Comparison of ENCODE assay signal across 25 cellular contexts in the genomic region with DNA sequence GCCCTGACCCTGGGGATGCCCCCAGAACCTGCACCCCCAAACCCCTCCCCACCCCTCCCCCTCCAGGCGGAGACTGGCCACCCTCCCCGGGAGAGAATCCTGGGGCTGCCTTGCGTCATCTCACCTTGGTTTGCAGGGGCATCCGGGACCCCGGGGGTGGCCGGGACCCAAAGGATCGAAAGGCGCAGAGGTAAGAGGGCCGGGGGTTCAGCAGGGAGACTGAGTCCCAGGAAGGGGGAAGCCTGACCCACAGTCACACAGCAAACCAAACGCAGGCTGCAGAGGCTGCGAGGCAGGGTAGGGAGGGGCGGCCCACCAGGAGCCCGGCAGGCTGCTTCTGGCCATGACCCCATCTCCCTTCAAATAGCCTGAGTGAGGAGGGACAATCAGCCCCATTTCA. TPM values are rescaled to one million over a fixed set of nuclear protein-coding genes. Genes with fewer than 3 reads are reported as not detected.
DNase-seq lines count a peak whose midpoint lies in the region; ATAC-seq, FAIRE-seq and TF ChIP-seq lines count a peak whose summit lies in the region.
"Had no signal": no experiment of that assay in that cellular context is flagged by ENCODE, and none has a peak within 500 bp of the region (broad histone marks: within the 10 kb centered on the region; RNA-seq: fewer than 3 reads in every experiment).

No MANE protein-coding gene starts in this region.

- peaks cover 23% of the 10 kb centered on the region for H3K4me1 ChIP-seq in keratinocyte (ENCODE audit: control insufficient read depth, extremely low read depth, insufficient read depth, low read length)
- H3K4me1 ChIP-seq: upper lobe of left lung had no signal

- TF ChIP-seq CTCF in RWPE1 (conservative IDR thresholded peaks at IDR 0.05; ENCODE audit: low read depth) (no peak), keratinocyte (optimal IDR thresholded peaks at IDR 0.05 in 1 of 3, IDR thresholded peaks at IDR 0.05 in 1 of 3, conservative IDR thresholded peaks at IDR 0.05 in 1 of 3; ENCODE audit: extremely low read depth in 1 of 3, insufficient read depth in 2 of 3, low read length in 3 of 3) (no peak)

- peak overlapping the region; percentile 92 for H3K4me2 ChIP-seq in keratinocyte (ENCODE audit: control insufficient read depth, extremely low read depth, insufficient read depth, low read depth, low read length)

- H3K27ac ChIP-seq in RWPE1 = peak overlapping the region; percentile 85
- peak overlapping the region; percentile 99 for H3K27ac ChIP-seq in keratinocyte (ENCODE audit: control insufficient read depth, insufficient read depth, low read length)
- H3K27ac ChIP-seq: 22Rv1 had no signal

- peaks cover 18 to 28% of the 10 kb centered on the region in 2 experiments for H3K36me3 ChIP-seq in keratinocyte (ENCODE audit: control insufficient read depth in 2 of 2, extremely low read depth in 1 of 2, insufficient read depth in 2 of 2, low read length in 2 of 2)
- H3K36me3 ChIP-seq: upper lobe of left lung had no signal

- no peak overlapping the region for H2AFZ ChIP-seq in keratinocyte (ENCODE audit: control insufficient read depth, low read length)

- FAIRE-seq in keratinocyte (lab: Jason Lieb, UNC) (no peak), RCC 7860 (lab: Jason Lieb, UNC) (no peak)
- FAIRE-seq: bronchial epithelial cell, H54, islet of Langerhans, small intestine had no signal

- CTCF ChIA-PET in RWPE1 (lab: Yijun Ruan, JAX) = interaction anchor here (0.6 to 8.8 kb wide), 8 partner anchors 117 to 205 kb away, joined by 3 to 137 read pairs (median 4); partner anchors contain the start of gene COL27A1

- H3K4me3 ChIP-seq in keratinocyte (ENCODE audit: control insufficient read depth in 2 of 3, extremely low read depth in 1 of 3, insufficient read depth in 2 of 3, low read depth in 1 of 3, low read length in 3 of 3) = no peak overlapping the region
- H3K4me3 ChIP-seq: upper lobe of left lung had no signal

- ATAC-seq in sciatic nerve (no peak), GM19463 (IDR thresholded peaks at IDR 0.05; ENCODE audit: unreplicated experiment) (no peak)
- ATAC-seq: naive thymus-derived CD8-positive, alpha-beta T cell; stimulated activated naive CD8-positive, alpha-beta T cell treated with anti-CD3 and anti-CD28 coated beads, Interleukin-15, Interleukin-2, amounts not matched to agents 100 U/mL and 50 U/mL, for 24 hours had no signal

- POLR2A ChIA-PET in RWPE1 (lab: Yijun Ruan, JAX; ENCODE audit: low non-redundant PET) = no interaction called here

- H3K9me1 ChIP-seq in keratinocyte (ENCODE audit: control insufficient read depth, extremely low read depth, insufficient read depth, low read length) = no peaks in the 10 kb centered on the region

- no peaks in the 10 kb centered on the region for H4K20me1 ChIP-seq in keratinocyte (ENCODE audit: control insufficient read depth, extremely low read depth, insufficient read depth, low read length)

- peak overlapping the region; percentile 93 for H3K9ac ChIP-seq in keratinocyte (ENCODE audit: control insufficient read depth, extremely low read depth, insufficient read depth, low read length)
- H3K9ac ChIP-seq: SK-N-SH had no signal

- no peaks in the 10 kb centered on the region for H3K27me3 ChIP-seq in keratinocyte (ENCODE audit: control insufficient read depth, extremely low read depth, insufficient read depth, low read length)
- H3K27me3 ChIP-seq: upper lobe of left lung had no signal

- peak; percentile 9 for DNase-seq in activated CD4-positive, CD25-positive, alpha-beta regulatory T cell treated with anti-CD3 and anti-CD28 coated beads, Interleukin-2, amount 50 U/mL, for 72 hours
- DNase-seq in activated CD4-positive, CD25-positive, alpha-beta regulatory T cell (lab: John Stamatoyannopoulos, UW) = no peak
- no peak for DNase-seq in RWPE1 (ENCODE audit: low spot score)
- no peak for DNase-seq in keratinocyte (ENCODE audit: low read depth, low spot score)
- DNase-seq in sciatic nerve (ENCODE audit: low spot score) = peak; percentile 53
- DNase-seq in RCC 7860 (ENCODE audit: low spot score) = no peak
- no peak for DNase-seq in GOT3 (lab: John Stamatoyannopoulos, UW)
- DNase-seq: AML-193; DND-41; hippocampal formation; Kasumi-1; NCI-H187; SK-N-SH; small intestine; stimulated activated CD4-positive, alpha-beta T cell treated with anti-CD3 and anti-CD28 coated beads, Interleukin-2, amount 100 ng/mL, for 48 hours; stimulated activated naive CD8-positive, alpha-beta T cell treated with anti-CD3 and anti-CD28 coated beads, Interleukin-15, Interleukin-2, amounts not matched to agents 100 U/mL and 50 U/mL, for 24 hours; T-helper 9 cell had no signal

- dilution Hi-C loops in keratinocyte (cut with MboI; ENCODE audit: extremely low pct_ligation_motif_present, low sequenced_read_pairs) = no loop called here

- no peaks in the 10 kb centered on the region for H3K79me2 ChIP-seq in keratinocyte (ENCODE audit: control insufficient read depth, insufficient read depth, low read length)

- no peaks in the 10 kb centered on the region for H3K9me3 ChIP-seq in keratinocyte (ENCODE audit: control insufficient read depth, low read depth, low read length)
- H3K9me3 ChIP-seq: SK-N-SH, upper lobe of left lung had no signal

- intact Hi-C loops in sciatic nerve (cut with DNase I) = loop anchor here (5.0 kb wide), 1 partner anchor 137 kb away; no protein-coding TSS in a partner anchor

RNA-seq across cellular contexts. Expression of gene ORM1, which starts 33.8 kb away (rescaled TPM):
- polyA plus RNA-seq in keratinocyte = not detected in 3 replicates
- polyA plus RNA-seq in keratinocyte (2011; ENCODE audit: low read depth) = not detected
- not detected in 2 replicates for polyA plus RNA-seq in keratinocyte (2011; cell fraction: cytosol; rRNA removed)
- polyA plus RNA-seq in keratinocyte (2011; cell fraction: nucleus; rRNA removed) = not detected in 2 replicates
- not detected in 2 replicates for polyA plus RNA-seq in keratinocyte (2012; ENCODE audit: low replicate concordance)
- polyA minus RNA-seq in keratinocyte = not detected in 3 replicates
- not detected for polyA minus RNA-seq in keratinocyte (2011; cell fraction: cytosol; rRNA and poly(A)+ RNA removed)
- not detected in 2 replicates for polyA minus RNA-seq in keratinocyte (2011; cell fraction: nucleus; rRNA and poly(A)+ RNA removed)
- total RNA-seq in sciatic nerve = 0.76 TPM
- total RNA-seq: activated T-helper 2 cell treated with anti-CD3 and anti-CD28 coated beads, Interferon-gamma antibody, Interleukin-2, Interleukin-4, amounts not matched to agents 10 μg/mL and 5 μg/mL and 100 μg/mL, durations not matched to agents 14 hours and 24 hours and 36 hours; bronchial epithelial cell; naive thymus-derived CD8-positive, alpha-beta T cell had no signal
- polyA plus RNA-seq: naive thymus-derived CD8-positive, alpha-beta T cell; SK-N-SH had no signal

RNA-seq across cellular contexts. Expression of gene ORM2, which starts 40.6 kb away (rescaled TPM):
- not detected in 3 replicates for polyA plus RNA-seq in keratinocyte
- not detected for polyA plus RNA-seq in keratinocyte (2011; ENCODE audit: low read depth)
- polyA plus RNA-seq in keratinocyte (2011; cell fraction: cytosol; rRNA removed) = not detected in 2 replicates
- not detected in 2 replicates for polyA plus RNA-seq in keratinocyte (2011; cell fraction: nucleus; rRNA removed)
- not detected in 2 replicates for polyA plus RNA-seq in keratinocyte (2012; ENCODE audit: low replicate concordance)
- polyA minus RNA-seq in keratinocyte = not detected in 3 replicates
- polyA minus RNA-seq in keratinocyte (2011; cell fraction: cytosol; rRNA and poly(A)+ RNA removed) = not detected
- not detected in 2 replicates for polyA minus RNA-seq in keratinocyte (2011; cell fraction: nucleus; rRNA and poly(A)+ RNA removed)
- total RNA-seq in sciatic nerve = not detected
- total RNA-seq: activated T-helper 2 cell treated with anti-CD3 and anti-CD28 coated beads, Interferon-gamma antibody, Interleukin-2, Interleukin-4, amounts not matched to agents 10 μg/mL and 5 μg/mL and 100 μg/mL, durations not matched to agents 14 hours and 24 hours and 36 hours; bronchial epithelial cell; naive thymus-derived CD8-positive, alpha-beta T cell had no signal
- polyA plus RNA-seq: naive thymus-derived CD8-positive, alpha-beta T cell; SK-N-SH had no signal

Comparison
In these comparisons a context has a peak if more than half of its experiments do, and no peak if none do; other contexts are left out.
1. DNase-seq: peak in activated CD4-positive, CD25-positive, alpha-beta regulatory T cell treated with anti-CD3 and anti-CD28 coated beads, Interleukin-2, amount 50 U/mL, for 72 hours (single experiment) and sciatic nerve (single experiment); none in activated CD4-positive, CD25-positive, alpha-beta regulatory T cell (0 of 4), RWPE1 (single experiment), keratinocyte (single experiment), RCC 7860 (single experiment) and GOT3 (single experiment).